23 cellular contexts compared by ENCODE assay signal in genomic region chr1:243428617-243429342, GRCh38.
"Had no signal": no experiment of that assay in that cellular context is flagged by ENCODE, and none has a peak within 500 bp of the region (broad histone marks: within the 10 kb centered on the region; RNA-seq: fewer than 3 reads in every experiment).

No MANE protein-coding gene starts in this region.

- ATAC-seq: left colon, natural killer cell, right lobe of liver had no signal

- H3K36me3 ChIP-seq: right lobe of liver had no signal

- H3K4me3 ChIP-seq: dorsolateral prefrontal cortex, left ventricle myocardium inferior, lung, right lobe of liver, smooth muscle cell, stomach, thyroid gland had no signal

- H3K79me2 ChIP-seq: parathyroid adenoma had no signal

- DNase-seq: dorsolateral prefrontal cortex; effector CD4-positive, alpha-beta T cell; hypothalamus; immature natural killer cell; islet precursor cell; kidney glomerular epithelial cell; left colon; left ventricle myocardium inferior; natural killer cell; right lobe of liver; stimulated activated CD4-positive, alpha-beta T cell treated with anti-CD3 and anti-CD28 coated beads, Interleukin-12 subunit alpha, Interleukin-12 subunit beta, amount 100 ng/mL, for 4 hours; stimulated activated CD4-positive, alpha-beta T cell treated with anti-CD3 and anti-CD28 coated beads, Interleukin-1b, Interleukin-23, amount 100 ng/mL, for 48 hours; stimulated activated CD4-positive, alpha-beta T cell treated with anti-CD3 and anti-CD28 coated beads, Interleukin-4, amount 100 ng/mL, for 1 hour; stimulated activated CD8-positive, alpha-beta memory T cell treated with anti-CD3 and anti-CD28 coated beads, Interleukin-4, amount 100 ng/mL, for 48 hours; stimulated activated naive CD4-positive, alpha-beta T cell; stomach; thyroid gland had no signal

- H2AFZ ChIP-seq: parathyroid adenoma had no signal

- H3K27me3 ChIP-seq: dorsolateral prefrontal cortex, neutrophil, right lobe of liver, stomach, thyroid gland had no signal

- FAIRE-seq: colon, frontal cortex had no signal

- H3K9me3 ChIP-seq: left ventricle myocardium inferior, neutrophil, right lobe of liver, stomach, thyroid gland had no signal

- H3K4me1 ChIP-seq: left ventricle myocardium inferior, thyroid gland had no signal

- H3K27ac ChIP-seq: dorsolateral prefrontal cortex, left ventricle myocardium inferior, neutrophil, parathyroid adenoma, right lobe of liver, stomach, thyroid gland had no signal

- H3K4me2 ChIP-seq: smooth muscle cell had no signal

- H3K9ac ChIP-seq: parathyroid adenoma had no signal
